ENCODE assay signal across 18 cellular contexts in genomic region chr14:90602088-90602687, GRCh38.
DNase-seq lines count a peak whose midpoint lies in the region; ATAC-seq and TF ChIP-seq lines count a peak whose summit lies in the region.
"Had no signal": no experiment of that assay in that cellular context is flagged by ENCODE, and none has a peak within 500 bp of the region (broad histone marks: within the 10 kb centered on the region; RNA-seq: fewer than 3 reads in every experiment).

No MANE protein-coding gene starts in this region.

- intact Hi-C loops in dorsolateral prefrontal cortex (cut with DNase I) = loop anchor here in 1 of 2 donors (10.0 kb wide), 1 partner anchor 197 kb away; no protein-coding TSS in a partner anchor
- intact Hi-C loops in heart right ventricle (cut with DNase I) = loop anchor here in 1 of 10 donors (10.0 kb wide), 1 partner anchor 207 kb away; the partner anchor contains the start of gene CALM1

- H3K27ac ChIP-seq in HEK293 (ENCODE audit: extremely low read depth, low read depth, low read length) = no peak overlapping the region
- H3K27ac ChIP-seq in dorsolateral prefrontal cortex = peak overlapping the region in 42 of 59 donors; percentile 1 to 95 (median 43)
- no peak overlapping the region for H3K27ac ChIP-seq in SJCRH30
- no peak overlapping the region for H3K27ac ChIP-seq in heart right ventricle
- H3K27ac ChIP-seq: A549, RWPE1 had no signal

- H3K4me3 ChIP-seq in HEK293 (ENCODE audit: low read depth, low read length) (no peak overlapping the region), dorsolateral prefrontal cortex (no peak overlapping the region), SJCRH30 (no peak overlapping the region), heart right ventricle (no peak overlapping the region)
- H3K4me3 ChIP-seq: A549 had no signal

- no peak for ATAC-seq in heart right ventricle
- ATAC-seq: A549, Panc1 had no signal

- H3K4me1 ChIP-seq in HEK293 (ENCODE audit: control insufficient read depth, insufficient read depth, low read length) (peaks cover 4% of the 10 kb centered on the region; the same call in 1 of the 2 replicates), SJCRH30 (peaks cover 11% of the 10 kb centered on the region), heart right ventricle (peaks cover 0 to 21% (median 7%) of the 10 kb centered on the region in 9 donors)

- CTCF ChIA-PET in HEK293 (lab: Yijun Ruan, JAX) = no interaction called here

- H3K27me3 ChIP-seq in dorsolateral prefrontal cortex = no peaks in the 10 kb centered on the region
- H3K27me3 ChIP-seq in SJCRH30 = no peaks in the 10 kb centered on the region
- no peaks in the 10 kb centered on the region for H3K27me3 ChIP-seq in heart right ventricle

- H3K36me3 ChIP-seq in HEK293 (ENCODE audit: control insufficient read depth in 2 of 2, insufficient read depth in 1 of 2, low read length in 2 of 2) (no peaks in the 10 kb centered on the region), SJCRH30 (no peaks in the 10 kb centered on the region), heart right ventricle (peaks cover 0 to 2% (median 0%) of the 10 kb centered on the region in 9 donors)

- TF ChIP-seq CTCF in HEK293 (tag by site-specific recombination; IDR thresholded peaks at IDR 0.05) (no peak), dorsolateral prefrontal cortex (IDR thresholded peaks at IDR 0.05 in 54 of 56, conservative IDR thresholded peaks at IDR 0.05 in 2 of 56; ENCODE audit: low read depth in 1 of 56, partially characterized antibody in 56 of 56) (no peak), heart right ventricle (IDR thresholded peaks at IDR 0.05) (no peak)

- DNase-seq in NCI-H446 (lab: John Stamatoyannopoulos, UW) (peak; percentile 93 to 97), dorsolateral prefrontal cortex (peak in 1 of 10 donors; percentile 49), mesenteric fat pad (ENCODE audit: low spot score) (peak; percentile 64), SJCRH30 (no peak), heart right ventricle (no peak), SK-N-DZ (ENCODE audit: low spot score) (no peak)
- DNase-seq in activated CD4-positive, alpha-beta T cell treated with anti-CD3 and anti-CD28 coated beads for 1 hour = no peak
- DNase-seq: CD4-positive, alpha-beta memory T cell; COR-L47; NCI-H1048; NCI-H526 treated with DMSO at 0.1 percent for 48 hours; SHP77 treated with DMSO at 0.1 percent for 48 hours; SK-N-SH; SW 1271 had no signal

- H3K9me3 ChIP-seq in HEK293 (ENCODE audit: control insufficient read depth, insufficient read depth, low read depth, low read length) (no peaks in the 10 kb centered on the region), SJCRH30 (replicated peaks) (no peaks in the 10 kb centered on the region), heart right ventricle (no peaks in the 10 kb centered on the region)
- H3K9me3 ChIP-seq: A549, SK-N-SH had no signal

- WGBS in heart right ventricle, 2 donors = 81 to 88% methylated on average over 9 of the region's 9 CpGs

- POLR2A ChIA-PET in HEK293 (lab: Yijun Ruan, JAX) = interaction anchor here (0.5 kb wide), 1 partner anchor 67 kb away, joined by 8 read pairs; no protein-coding TSS in a partner anchor

TF ChIP-seq in HEK293, 187 proteins besides CTCF, POLR2A, EP300 and RAD21:
- TF ChIP-seq ZNF239 (tag by site-specific recombination; IDR thresholded peaks at IDR 0.05) (0 out of 2 replicates have a peak, but pooled peaks have one; percentile 53), ZNF449 (tag by site-specific recombination; IDR thresholded peaks at IDR 0.05) (no peak)
TF ChIP-seq in HEK293: peak in this region for 1.

Comparison
In these comparisons a context has a peak if more than half of its experiments do, and no peak if none do; other contexts are left out.
1. H3K27ac ChIP-seq: peak in dorsolateral prefrontal cortex (42 of 59); none in HEK293 (single experiment), SJCRH30 (single experiment) and heart right ventricle (0 of 10).
2. DNase-seq: peak in NCI-H446 (2 of 2) and mesenteric fat pad (single experiment); none in SJCRH30 (0 of 2), heart right ventricle (0 of 2), SK-N-DZ (single experiment) and activated CD4-positive, alpha-beta T cell treated with anti-CD3 and anti-CD28 coated beads for 1 hour (single experiment).